8 cellular contexts compared by ENCODE assay signal in the genomic region with DNA sequence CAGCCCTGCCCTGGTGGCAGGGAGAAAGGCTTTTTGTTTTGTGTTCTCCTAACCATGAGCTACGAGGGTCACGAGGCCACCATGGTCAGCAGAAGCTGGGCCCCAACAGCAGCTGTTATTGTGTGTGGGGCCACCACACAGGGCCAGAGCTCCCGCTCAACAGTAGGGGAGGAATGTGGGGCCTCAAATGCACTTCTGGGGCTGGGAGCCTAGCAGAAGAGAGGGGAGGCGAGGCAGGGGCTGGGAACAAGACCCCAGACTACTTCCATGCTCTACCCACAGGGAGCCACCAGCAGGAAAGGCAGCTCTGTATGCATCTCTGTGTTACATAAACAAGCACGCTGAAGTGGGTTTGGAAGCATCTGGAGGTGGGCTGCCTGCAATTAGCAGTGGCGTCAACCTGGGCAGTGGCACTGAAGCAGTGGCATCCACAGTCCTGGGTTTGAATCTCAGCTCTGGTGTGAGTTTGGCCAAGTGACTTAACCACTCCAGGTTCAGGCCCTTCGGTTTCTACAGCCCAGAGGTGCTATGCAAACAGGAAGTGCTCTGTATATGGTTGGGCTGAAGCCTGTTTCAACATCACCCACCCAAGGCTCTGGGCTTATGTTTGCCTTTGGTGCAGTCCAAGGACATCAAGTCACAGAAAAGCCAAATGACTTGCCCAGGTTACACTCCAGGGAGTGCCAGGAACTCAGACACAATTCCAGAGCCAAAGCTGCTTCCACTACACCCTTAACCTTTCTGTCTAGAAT. TPM values are rescaled to one million over a fixed set of nuclear protein-coding genes. Genes with fewer than 3 reads are reported as not detected.
A peak's percentile ranks its signal among the peaks of the same experiment; 100 is the strongest.
DNase-seq lines count a peak whose midpoint lies in the region; ATAC-seq and TF ChIP-seq lines count a peak whose summit lies in the region.

No MANE protein-coding gene starts in this region.

- DNase-seq in EH (ENCODE audit: low read depth), result peak; percentile 67
- peak; percentile 10 to 33 for DNase-seq in SHP77 (lab: John Stamatoyannopoulos, UW)
- peak; percentile 73 for DNase-seq in fibroblast of villous mesenchyme (ENCODE audit: low read depth)
- DNase-seq in pons (ENCODE audit: low spot score), result peak; percentile 96
- no peak for DNase-seq in NCI-H1092 (lab: John Stamatoyannopoulos, UW)

- ATAC-seq in HG03469 (IDR thresholded peaks at IDR 0.05; ENCODE audit: unreplicated experiment) (no peak), SK-N-SH treated with all-trans-retinoic acid at 6 μM for 48 hours (no peak), HG02885 (IDR thresholded peaks at IDR 0.05; ENCODE audit: poor library complexity, unreplicated experiment) (no peak)

- H3K4me3 ChIP-seq in fibroblast of villous mesenchyme (ENCODE audit: low read depth, low read length), result no peak overlapping the region

- no peak for TF ChIP-seq CTCF in fibroblast of villous mesenchyme (IDR thresholded peaks at IDR 0.05; ENCODE audit: insufficient read depth, low read depth, low read length)

TF ChIP-seq in SK-N-SH treated with all-trans-retinoic acid at 6 μM for 48 hours, 23 proteins besides CTCF, POLR2A, EP300 and RAD21:
- TF ChIP-seq ZNF70 (CRISPR knock-in tag; IDR thresholded peaks at IDR 0.05) (no peak), ESRRG (CRISPR knock-in tag; IDR thresholded peaks at IDR 0.05) (no peak), SNAI2 (CRISPR knock-in tag; IDR thresholded peaks at IDR 0.05) (no peak), ISL1 (CRISPR knock-in tag; IDR thresholded peaks at IDR 0.05) (no peak), TCF4 (CRISPR knock-in tag; IDR thresholded peaks at IDR 0.05; ENCODE audit: borderline replicate concordance) (no peak), OSR1 (CRISPR knock-in tag; IDR thresholded peaks at IDR 0.05) (no peak)

RNA-seq across cellular contexts. Expression of a gene that starts 16.2 kb away (rescaled TPM):
- total RNA-seq in fibroblast of villous mesenchyme, result 50.3 and 52.2 TPM in 2 replicates

RNA-seq across cellular contexts. Expression of a gene that starts 30.9 kb away (rescaled TPM):
- 0.43 and 0.97 TPM in 2 replicates for total RNA-seq in fibroblast of villous mesenchyme

RNA-seq across cellular contexts. Expression of a gene that starts 35.9 kb away (rescaled TPM):
- total RNA-seq in fibroblast of villous mesenchyme, result 9.0 and 9.1 TPM in 2 replicates
